In genomic region chr5:132102944-132103343, GRCh38 we compare ENCODE assay signal across 9 cellular contexts. TPM values are rescaled to one million over a fixed set of nuclear protein-coding genes. Genes with fewer than 3 reads are reported as not detected.
DNase-seq lines count a peak whose midpoint lies in the region; ATAC-seq lines count a peak whose summit lies in the region.
"Had no signal": no experiment of that assay in that cellular context is flagged by ENCODE, and none has a peak within 500 bp of the region (broad histone marks: within the 10 kb centered on the region; RNA-seq: fewer than 3 reads in every experiment).

No MANE protein-coding gene starts in this region.

- no peaks in the 10 kb centered on the region for H3K36me3 ChIP-seq in SJCRH30

- no peaks in the 10 kb centered on the region for H3K27me3 Mint-ChIP-seq in activated T-cell treated with anti-CD3 and anti-CD28 coated beads, Interleukin-2, amount 50 U/mL, for 24 hours
- H3K27me3 Mint-ChIP-seq in stimulated activated naive CD8-positive, alpha-beta T cell treated with anti-CD3 and anti-CD28 coated beads, Interleukin-15, amount 100 ng/mL, for 72 hours: no peaks in the 10 kb centered on the region

- H3K9me3 ChIP-seq in SJCRH30 (replicated peaks): no peaks in the 10 kb centered on the region; the same call in 1 of the 2 replicates

- no peaks in the 10 kb centered on the region for H3K9me3 Mint-ChIP-seq in activated T-cell treated with anti-CD3 and anti-CD28 coated beads, Interleukin-2, amount 50 U/mL, for 24 hours
- peaks cover 0 to 4% of the 10 kb centered on the region in 2 donors for H3K9me3 Mint-ChIP-seq in stimulated activated naive CD8-positive, alpha-beta T cell treated with anti-CD3 and anti-CD28 coated beads, Interleukin-15, amount 100 ng/mL, for 72 hours

- H3K27me3 ChIP-seq in SJCRH30: no peaks in the 10 kb centered on the region

- H3K4me3 ChIP-seq in SJCRH30: no peak overlapping the region

- ATAC-seq in stimulated activated naive CD8-positive, alpha-beta T cell treated with anti-CD3 and anti-CD28 coated beads, Interleukin-15, amount 100 ng/mL, for 72 hours: no peak
- ATAC-seq in GM21576 (IDR thresholded peaks at IDR 0.05; ENCODE audit: unreplicated experiment): no peak

- no peak for DNase-seq in activated T-cell treated with anti-CD3 and anti-CD28 coated beads, Interleukin-2, amount 50 U/mL, for 24 hours
- no peak for DNase-seq in activated T-cell treated with anti-CD3 and anti-CD28 coated beads, Interleukin-2, amount 50 U/mL, for 1 hour
- DNase-seq in SJCRH30 (no peak), epithelial cell of prostate (ENCODE audit: low read depth, low spot score) (no peak), NCI-H2171 (lab: John Stamatoyannopoulos, UW) (no peak), dedifferentiated amniotic fluid mesenchymal stem cell (ENCODE audit: extremely low spot score) (no peak)
- no peak for DNase-seq in stimulated activated naive CD8-positive, alpha-beta T cell treated with anti-CD3 and anti-CD28 coated beads, Interleukin-15, amount 100 ng/mL, for 72 hours
- DNase-seq: NCI-H1092 had no signal

- H3K4me1 ChIP-seq in SJCRH30: peaks cover 21% of the 10 kb centered on the region

- peak overlapping the region; percentile 41 for H3K4me3 Mint-ChIP-seq in activated T-cell treated with anti-CD3 and anti-CD28 coated beads, Interleukin-2, amount 50 U/mL, for 24 hours
- peak overlapping the region; percentile 27 to 62 for H3K4me3 Mint-ChIP-seq in stimulated activated naive CD8-positive, alpha-beta T cell treated with anti-CD3 and anti-CD28 coated beads, Interleukin-15, amount 100 ng/mL, for 72 hours

- peaks cover 85% of the 10 kb centered on the region for H3K4me1 Mint-ChIP-seq in activated T-cell treated with anti-CD3 and anti-CD28 coated beads, Interleukin-2, amount 50 U/mL, for 24 hours (ENCODE audit: low read depth)
- H3K4me1 Mint-ChIP-seq in stimulated activated naive CD8-positive, alpha-beta T cell treated with anti-CD3 and anti-CD28 coated beads, Interleukin-15, amount 100 ng/mL, for 72 hours: peaks cover 75% of the 10 kb centered on the region

- H3K27ac Mint-ChIP-seq in activated T-cell treated with anti-CD3 and anti-CD28 coated beads, Interleukin-2, amount 50 U/mL, for 24 hours: peak overlapping the region; percentile 93
- H3K27ac Mint-ChIP-seq in stimulated activated naive CD8-positive, alpha-beta T cell treated with anti-CD3 and anti-CD28 coated beads, Interleukin-15, amount 100 ng/mL, for 72 hours: peak overlapping the region in 1 of 2 donors; percentile 85

- no peaks in the 10 kb centered on the region for H3K36me3 Mint-ChIP-seq in activated T-cell treated with anti-CD3 and anti-CD28 coated beads, Interleukin-2, amount 50 U/mL, for 24 hours (ENCODE audit: low read depth)

- H3K27ac ChIP-seq in SJCRH30 (peak overlapping the region; percentile 70), epithelial cell of prostate (peak overlapping the region; percentile 89)

RNA-seq across cellular contexts. Expression of gene CSF2, which starts 29.4 kb away (rescaled TPM):
- total RNA-seq in SJCRH30 (2014; rRNA removed; shearing (Covaris generic)): not detected in 2 replicates

RNA-seq across cellular contexts. Expression of gene IL3, which starts 42.5 kb away (rescaled TPM):
- total RNA-seq in SJCRH30 (2014; rRNA removed; shearing (Covaris generic)): not detected in 2 replicates
